ENCODE assay signal across 14 cellular contexts in genomic region chr16:28532940-28533647, GRCh38. TPM values are rescaled to one million over a fixed set of nuclear protein-coding genes. Genes with fewer than 3 reads are reported as not detected.
DNase-seq lines count a peak whose midpoint lies in the region; ATAC-seq and TF ChIP-seq lines count a peak whose summit lies in the region.
"Had no signal": no experiment of that assay in that cellular context is flagged by ENCODE, and none has a peak within 500 bp of the region (broad histone marks: within the 10 kb centered on the region; RNA-seq: fewer than 3 reads in every experiment).

No MANE protein-coding gene starts in this region.

- TF ChIP-seq RAD21 in SK-N-SH (IDR thresholded peaks at IDR 0.05; ENCODE audit: low read length) = no peak

- peaks cover 18% of the 10 kb centered on the region for H3K4me1 ChIP-seq in CD4-positive, CD25-positive, alpha-beta regulatory T cell (ENCODE audit: control insufficient read depth, insufficient read depth, low read length, poor library complexity, severe bottlenecking)
- H3K4me1 ChIP-seq in Peyer's patch (peaks cover 0 to 15% (median 0%) of the 10 kb centered on the region in 4 donors), esophagus squamous epithelium (peaks cover 20 to 67% (median 40%) of the 10 kb centered on the region in 3 donors), psoas muscle (peaks cover 17% of the 10 kb centered on the region), SK-N-SH (ENCODE audit: control insufficient read depth in 1 of 2, insufficient read depth in 2 of 2, low read depth in 1 of 2, low read length in 1 of 2) (no peaks in the 10 kb centered on the region)

- no peaks in the 10 kb centered on the region for H3K27me3 ChIP-seq in CD4-positive, CD25-positive, alpha-beta regulatory T cell (ENCODE audit: control insufficient read depth, insufficient read depth, low read length)
- H3K27me3 ChIP-seq in Peyer's patch (no peaks in the 10 kb centered on the region), esophagus squamous epithelium (no peaks in the 10 kb centered on the region), psoas muscle (ENCODE audit: insufficient read depth in 3 of 3, low read length in 2 of 3) (no peaks in the 10 kb centered on the region), SK-N-SH (ENCODE audit: insufficient read depth) (no peaks in the 10 kb centered on the region)

- no peak overlapping the region for H3K4me2 ChIP-seq in SK-N-SH

- TF ChIP-seq EP300 in SK-N-SH (IDR thresholded peaks at IDR 0.05; ENCODE audit: borderline replicate concordance in 1 of 2, low read depth in 1 of 2, low read length in 1 of 2) = no peak

- no peak overlapping the region for H2AFZ ChIP-seq in SK-N-SH (ENCODE audit: low read depth)

- H3K4me1 Mint-ChIP-seq in CD4-positive, CD25-positive, alpha-beta regulatory T cell = peaks cover 0 to 53% (median 33%) of the 10 kb centered on the region in 4 donors

- no peak overlapping the region for H3K9ac ChIP-seq in SK-N-SH

- no peaks in the 10 kb centered on the region for H3F3A ChIP-seq in SK-N-SH (replicated peaks; ENCODE audit: insufficient read depth)

- H3K36me3 ChIP-seq in CD4-positive, CD25-positive, alpha-beta regulatory T cell (ENCODE audit: control insufficient read depth, insufficient read depth, low read length) = no peaks in the 10 kb centered on the region
- no peaks in the 10 kb centered on the region for H3K36me3 ChIP-seq in Peyer's patch
- H3K36me3 ChIP-seq in esophagus squamous epithelium = peaks cover 0 to 13% (median 0%) of the 10 kb centered on the region in 3 donors
- peaks cover 0 to 6% of the 10 kb centered on the region in 2 donors for H3K36me3 ChIP-seq in psoas muscle (ENCODE audit: insufficient read depth in 1 of 2, low read depth in 1 of 2)
- no peaks in the 10 kb centered on the region for H3K36me3 ChIP-seq in SK-N-SH (replicated peaks in 1 of 2; ENCODE audit: control insufficient read depth in 1 of 2, insufficient read depth in 2 of 2, low read length in 1 of 2)

- H3K9me3 ChIP-seq in CD4-positive, CD25-positive, alpha-beta regulatory T cell (ENCODE audit: control insufficient read depth in 2 of 2, low read length in 2 of 2) = no peaks in the 10 kb centered on the region
- H3K9me3 ChIP-seq in Peyer's patch (no peaks in the 10 kb centered on the region), esophagus squamous epithelium (no peaks in the 10 kb centered on the region), psoas muscle (no peaks in the 10 kb centered on the region), SK-N-SH (no peaks in the 10 kb centered on the region)

- WGBS in esophagus squamous epithelium, 2 donors = 86 to 98% methylated on average over 4 of the region's 5 CpGs
- 80 to 89% (median 82%) methylated on average over 5 of the region's 5 CpGs for WGBS in psoas muscle, 3 donors
- 79% methylated on average over 5 of the region's 5 CpGs for WGBS in SK-N-SH (ENCODE audit: low lambda C conversion rate)

- H3K4me3 Mint-ChIP-seq in CD4-positive, CD25-positive, alpha-beta regulatory T cell = peak overlapping the region in 3 of 4 donors; percentile 39 to 68 (median 52)

- TF ChIP-seq CTCF in Peyer's patch (IDR thresholded peaks at IDR 0.05) (no peak), esophagus squamous epithelium (IDR thresholded peaks at IDR 0.05) (no peak), psoas muscle (IDR thresholded peaks at IDR 0.05) (no peak), SK-N-SH (IDR thresholded peaks at IDR 0.05) (no peak)

- no peaks in the 10 kb centered on the region for H3K9me2 ChIP-seq in SK-N-SH

- H3K27me3 Mint-ChIP-seq in CD4-positive, CD25-positive, alpha-beta regulatory T cell = peaks cover 4% of the 10 kb centered on the region

- no peak for ATAC-seq in CD4-positive, CD25-positive, alpha-beta regulatory T cell (ENCODE audit: low read depth in 2 of 2)
- no peak for ATAC-seq in psoas muscle
- no peak for ATAC-seq in HG02759 (IDR thresholded peaks at IDR 0.05; ENCODE audit: unreplicated experiment)

- H3K4me3 ChIP-seq in CD4-positive, CD25-positive, alpha-beta regulatory T cell (ENCODE audit: low read depth, low read length) = no peak overlapping the region
- H3K4me3 ChIP-seq in Peyer's patch = no peak overlapping the region
- no peak overlapping the region for H3K4me3 ChIP-seq in esophagus squamous epithelium
- no peak overlapping the region for H3K4me3 ChIP-seq in psoas muscle
- no peak overlapping the region for H3K4me3 ChIP-seq in SK-N-SH (ENCODE audit: low read depth in 2 of 2, low read length in 1 of 2)

- TF ChIP-seq POLR2A in Peyer's patch (IDR thresholded peaks at IDR 0.05) = no peak
- no peak for TF ChIP-seq POLR2A in esophagus squamous epithelium (IDR thresholded peaks at IDR 0.05)

- peaks cover 5% of the 10 kb centered on the region for H3K36me3 Mint-ChIP-seq in CD4-positive, CD25-positive, alpha-beta regulatory T cell

- POLR2A ChIA-PET in SK-N-SH (lab: Yijun Ruan, JAX) = no interaction called here

- intact Hi-C loops in esophagus squamous epithelium (cut with DNase I) = no loop called here
- intact Hi-C loops in psoas muscle (cut with DNase I) = no loop called here

- H3K9me3 Mint-ChIP-seq in CD4-positive, CD25-positive, alpha-beta regulatory T cell = peaks cover 0 to 4% (median 2%) of the 10 kb centered on the region in 7 donors

- no peak for DNase-seq in CD4-positive, CD25-positive, alpha-beta regulatory T cell
- no peak for DNase-seq in Peyer's patch
- no peak for DNase-seq in esophagus squamous epithelium (lab: John Stamatoyannopoulos, UW)
- no peak for DNase-seq in psoas muscle
- DNase-seq in activated CD8-positive, alpha-beta memory T cell treated with anti-CD3 and anti-CD28 coated beads for 24 hours = no peak
- no peak for DNase-seq in HCEC 1CT
- no peak for DNase-seq in SK-N-SH
- DNase-seq: activated CD4-positive, CD25-positive, alpha-beta regulatory T cell treated with anti-CD3 and anti-CD28 coated beads, Interleukin-2, amount 50 U/mL, for 72 hours; NCI-H2227 treated with DMSO at 0.1 percent for 48 hours; PC-3; posterior cingulate gyrus had no signal

- CTCF ChIA-PET in SK-N-SH (lab: Yijun Ruan, JAX) = interaction anchor here (0.6 kb wide), 1 partner anchor 947 kb away, joined by 3 read pairs; no protein-coding TSS in a partner anchor

- H4K20me1 ChIP-seq in SK-N-SH (ENCODE audit: insufficient read depth) = no peaks in the 10 kb centered on the region

- peak overlapping the region; percentile 76 to 97 (median 80) for H3K27ac Mint-ChIP-seq in CD4-positive, CD25-positive, alpha-beta regulatory T cell

- no peaks in the 10 kb centered on the region for H3K79me2 ChIP-seq in SK-N-SH (ENCODE audit: insufficient read depth)

- no peak overlapping the region for H3K27ac ChIP-seq in CD4-positive, CD25-positive, alpha-beta regulatory T cell (ENCODE audit: insufficient read depth, low read length, poor library complexity, severe bottlenecking)
- H3K27ac ChIP-seq in Peyer's patch = peak overlapping the region in 3 of 4 donors; percentile 11 to 77 (median 62)
- H3K27ac ChIP-seq in esophagus squamous epithelium = peak overlapping the region; percentile 32 to 82 (median 73)
- H3K27ac ChIP-seq in psoas muscle = peak overlapping the region; percentile 97
- no peak overlapping the region for H3K27ac ChIP-seq in SK-N-SH (ENCODE audit: low read depth in 2 of 2, low read length in 1 of 2)

RNA-seq across cellular contexts. Expression of gene NUPR1, which starts 5.7 kb away (rescaled TPM):
- total RNA-seq in CD4-positive, CD25-positive, alpha-beta regulatory T cell = not detected
- polyA plus RNA-seq in CD4-positive, CD25-positive, alpha-beta regulatory T cell = not detected
- 10 to 100 TPM in 1 of 4 donors, 1 to 10 TPM in 3; 1.6 to 11.9 (median 6.3) TPM for total RNA-seq in Peyer's patch
- total RNA-seq in esophagus squamous epithelium = 10 to 100 TPM in 3 of 4 donors, 1 to 10 TPM in 1; 5.2 to 21.4 (median 15.0) TPM
- 100 to 1,000 TPM in 1 of 4 donors, 10 to 100 TPM in 3; 23.7 to 139 (median 34.9) TPM for total RNA-seq in psoas muscle
- polyA plus RNA-seq in psoas muscle = 100 to 1,000 TPM in 1 of 3 donors, 10 to 100 TPM in 2; 40.9 to 141 (median 63.2) TPM
- 0.61 and 1.1 TPM in 2 replicates for polyA plus RNA-seq in SK-N-SH (2012; rRNA removed)
- 0.72 and 1.0 TPM in 2 replicates for polyA plus RNA-seq in SK-N-SH (2012; cell fraction: cytosol; rRNA removed)
- polyA plus RNA-seq in SK-N-SH (2012; cell fraction: nucleus; rRNA removed) = 0.70 and 0.73 TPM in 2 replicates

RNA-seq across cellular contexts. Expression of gene SGF29, which starts 20.6 kb away (rescaled TPM):
- 49.5 TPM for total RNA-seq in CD4-positive, CD25-positive, alpha-beta regulatory T cell
- 10 to 100 TPM; 43.4 to 97.5 (median 70.5) TPM for polyA plus RNA-seq in CD4-positive, CD25-positive, alpha-beta regulatory T cell
- 100 to 1,000 TPM in 1 of 4 donors, 10 to 100 TPM in 3; 27.3 to 117 (median 45.6) TPM for total RNA-seq in Peyer's patch
- 10 to 100 TPM; 11.0 to 31.3 (median 13.1) TPM for total RNA-seq in esophagus squamous epithelium
- total RNA-seq in psoas muscle = 10 to 100 TPM; 20.5 to 48.3 (median 25.9) TPM
- 10 to 100 TPM; 22.3 to 47.4 (median 29.4) TPM for polyA plus RNA-seq in psoas muscle
- 3.3 and 4.6 TPM in 2 replicates for polyA plus RNA-seq in SK-N-SH (2012; rRNA removed)
- 1.6 and 2.5 TPM in 2 replicates for polyA plus RNA-seq in SK-N-SH (2012; cell fraction: cytosol; rRNA removed)
- polyA plus RNA-seq in SK-N-SH (2012; cell fraction: nucleus; rRNA removed) = 8.7 and 20.3 TPM in 2 replicates

RNA-seq across cellular contexts. Expression of gene IL27, which starts 26.5 kb away (rescaled TPM):
- total RNA-seq in CD4-positive, CD25-positive, alpha-beta regulatory T cell = not detected
- polyA plus RNA-seq in CD4-positive, CD25-positive, alpha-beta regulatory T cell = not detected
- total RNA-seq in Peyer's patch (not detected), esophagus squamous epithelium (not detected), psoas muscle (not detected)
- polyA plus RNA-seq in psoas muscle (under 1 TPM in 1 of 3 donors, not detected in 2; 0.10 TPM), SK-N-SH (2012; rRNA removed) (not detected in 2 replicates)
- polyA plus RNA-seq in SK-N-SH (2012; cell fraction: cytosol; rRNA removed) = not detected in 2 replicates
- polyA plus RNA-seq in SK-N-SH (2012; cell fraction: nucleus; rRNA removed) = not detected in 2 replicates
- total RNA-seq: fibroblast of villous mesenchyme, PC-3, urinary bladder had no signal

RNA-seq across cellular contexts. Expression of gene APOBR, which starts 38.7 kb away (rescaled TPM):
- 6.8 TPM for total RNA-seq in CD4-positive, CD25-positive, alpha-beta regulatory T cell
- under 1 TPM; 0.11 to 0.72 (median 0.21) TPM for polyA plus RNA-seq in CD4-positive, CD25-positive, alpha-beta regulatory T cell
- total RNA-seq in Peyer's patch = 10 to 100 TPM; 11.9 to 25.2 (median 14.6) TPM
- 1 to 10 TPM in 2 of 4 donors, under 1 TPM in 2; 0.49 to 2.1 (median 0.98) TPM for total RNA-seq in esophagus squamous epithelium
- total RNA-seq in psoas muscle = under 1 TPM; 0.34 to 0.59 (median 0.36) TPM
- polyA plus RNA-seq in psoas muscle = under 1 TPM; 0.14 to 0.47 (median 0.26) TPM
- 0.03 TPM in 1 of 2 replicates, not detected in the other for polyA plus RNA-seq in SK-N-SH (2012; rRNA removed)
- 0.01 and 0.03 TPM in 2 replicates for polyA plus RNA-seq in SK-N-SH (2012; cell fraction: cytosol; rRNA removed)
- 0.02 and 0.05 TPM in 2 replicates for polyA plus RNA-seq in SK-N-SH (2012; cell fraction: nucleus; rRNA removed)
- total RNA-seq: fibroblast of villous mesenchyme had no signal

RNA-seq across cellular contexts. Expression of gene CLN3, which starts 41.2 kb away (rescaled TPM):
- total RNA-seq in CD4-positive, CD25-positive, alpha-beta regulatory T cell = 55.2 TPM
- polyA plus RNA-seq in CD4-positive, CD25-positive, alpha-beta regulatory T cell = 10 to 100 TPM; 24.8 to 39.3 (median 30.7) TPM
- 10 to 100 TPM; 47.0 to 83.6 (median 73.3) TPM for total RNA-seq in Peyer's patch
- 10 to 100 TPM; 12.2 to 40.2 (median 19.0) TPM for total RNA-seq in esophagus squamous epithelium
- total RNA-seq in psoas muscle = 10 to 100 TPM; 10.8 to 15.3 (median 14.0) TPM
- polyA plus RNA-seq in psoas muscle = 10 to 100 TPM; 15.4 to 29.3 (median 18.3) TPM
- 17.3 and 18.5 TPM in 2 replicates for polyA plus RNA-seq in SK-N-SH (2012; rRNA removed)
- 8.9 and 10.7 TPM in 2 replicates for polyA plus RNA-seq in SK-N-SH (2012; cell fraction: cytosol; rRNA removed)
- polyA plus RNA-seq in SK-N-SH (2012; cell fraction: nucleus; rRNA removed) = 40.3 and 48.1 TPM in 2 replicates

Comparison
In these comparisons a context has a peak if more than half of its experiments do, and no peak if none do; other contexts are left out.
1. H3K27ac ChIP-seq: peak in Peyer's patch (3 of 4), esophagus squamous epithelium (4 of 4) and psoas muscle (single experiment); none in CD4-positive, CD25-positive, alpha-beta regulatory T cell (single experiment) and SK-N-SH (0 of 2).